In genomic region chr9:113901196-113901818, GRCh38 we compare ENCODE assay signal across 22 cellular contexts. TPM values are rescaled to one million over a fixed set of nuclear protein-coding genes. Genes with fewer than 3 reads are reported as not detected.
A peak's percentile ranks its signal among the peaks of the same experiment; 100 is the strongest.
DNase-seq lines count a peak whose midpoint lies in the region; ATAC-seq, FAIRE-seq and TF ChIP-seq lines count a peak whose summit lies in the region.
"Had no signal": no experiment of that assay in that cellular context is flagged by ENCODE, and none has a peak within 500 bp of the region (broad histone marks: within the 10 kb centered on the region; RNA-seq: fewer than 3 reads in every experiment).

No MANE protein-coding gene starts in this region.

- peaks cover 23% of the 10 kb centered on the region for H3K9me3 Mint-ChIP-seq in osteocyte (ENCODE audit: unreplicated experiment)
- H3K9me3 Mint-ChIP-seq: activated T-helper 2 cell treated with anti-CD3 and anti-CD28 coated beads, Interferon-gamma antibody, Interleukin-2, Interleukin-4, amounts not matched to agents 10 μg/mL and 5 μg/mL and 100 μg/mL, durations not matched to agents 14 hours and 24 hours and 36 hours had no signal

- no peak overlapping the region for H3K4me3 Mint-ChIP-seq in osteocyte (ENCODE audit: unreplicated experiment)
- H3K4me3 Mint-ChIP-seq: CD8-positive, alpha-beta memory T cell; T-helper 17 cell had no signal

- H3K36me3 ChIP-seq in esophagus squamous epithelium (no peaks in the 10 kb centered on the region), kidney (ENCODE audit: control insufficient read depth in 1 of 2, insufficient read depth in 2 of 2, low read length in 2 of 2) (no peaks in the 10 kb centered on the region)
- H3K36me3 ChIP-seq: upper lobe of left lung had no signal

- H3K27me3 ChIP-seq in esophagus squamous epithelium = no peaks in the 10 kb centered on the region
- H3K27me3 ChIP-seq: SJCRH30, upper lobe of left lung had no signal

- 79 to 86% methylated on average over 13 to 19 of the region's 19 CpGs for whole genome bisulfite sequencing in esophagus squamous epithelium, 2 donors

- H3K27ac ChIP-seq in esophagus squamous epithelium (peak overlapping the region in 3 of 4 donors; percentile 3 to 66 (median 40)), kidney (ENCODE audit: low read depth in 2 of 2, low read length in 2 of 2) (no peak overlapping the region)
- H3K27ac ChIP-seq: SJCRH30, upper lobe of left lung had no signal

- H3K9ac ChIP-seq in kidney (ENCODE audit: low read length in 2 of 2) = no peak overlapping the region

- H3K4me1 ChIP-seq in esophagus squamous epithelium (peaks cover 0 to 8% (median 4%) of the 10 kb centered on the region in 3 donors), kidney (ENCODE audit: control insufficient read depth in 1 of 2, insufficient read depth in 1 of 2, low read depth in 1 of 2, low read length in 2 of 2) (peaks cover 5 to 24% of the 10 kb centered on the region in 2 donors)
- H3K4me1 ChIP-seq: SJCRH30 had no signal

- TF ChIP-seq CTCF in esophagus squamous epithelium (IDR thresholded peaks at IDR 0.05) (no peak), osteocyte (IDR thresholded peaks at IDR 0.05) (no peak), kidney (IDR thresholded peaks at IDR 0.05; ENCODE audit: borderline replicate concordance, extremely low read depth, insufficient read depth) (no peak)

- ATAC-seq in GM18511 (IDR thresholded peaks at IDR 0.05; ENCODE audit: unreplicated experiment) = no peak
- ATAC-seq in HG02623 (IDR thresholded peaks at IDR 0.05; ENCODE audit: unreplicated experiment) = no peak
- ATAC-seq: K562, T-helper 17 cell had no signal

- H3K9me3 ChIP-seq in esophagus squamous epithelium (no peaks in the 10 kb centered on the region), kidney (ENCODE audit: control insufficient read depth in 1 of 2, low read length in 2 of 2) (peaks cover 0 to 7% of the 10 kb centered on the region in 2 donors)
- H3K9me3 ChIP-seq: upper lobe of left lung had no signal

- peak; percentile 36 for DNase-seq in AG20443 (ENCODE audit: low spot score)
- peak; percentile 53 for DNase-seq in NCI-H1694 treated with DMSO at 0.1 percent for 48 hours (lab: John Stamatoyannopoulos, UW)
- DNase-seq in esophagus squamous epithelium (lab: John Stamatoyannopoulos, UW) = no peak
- DNase-seq in osteocyte (ENCODE audit: extremely low spot score, unreplicated experiment) = peak; percentile 74
- no peak for DNase-seq in HK-2 (ENCODE audit: unreplicated experiment)
- DNase-seq in kidney = no peak
- DNase-seq: CD8-positive, alpha-beta memory T cell; central memory CD4-positive, alpha-beta T cell; effector CD4-positive, alpha-beta T cell; EL; H7; NCI-H69; retina; SJCRH30; stimulated activated naive CD4-positive, alpha-beta T cell; T-helper 17 cell had no signal

- H3K4me1 Mint-ChIP-seq in osteocyte (ENCODE audit: unreplicated experiment) = peaks cover 4% of the 10 kb centered on the region
- H3K4me1 Mint-ChIP-seq: CD8-positive, alpha-beta memory T cell had no signal

- intact Hi-C loops in esophagus squamous epithelium (cut with DNase I) (no loop called here), kidney (cut with DNase I) (no loop called here)

- TF ChIP-seq POLR2A in esophagus squamous epithelium (IDR thresholded peaks at IDR 0.05) = no peak

- H3K27me3 Mint-ChIP-seq in osteocyte (ENCODE audit: unreplicated experiment) = no peaks in the 10 kb centered on the region

- H3K4me3 ChIP-seq in esophagus squamous epithelium (peak overlapping the region in 1 of 4 donors; percentile 5), kidney (ENCODE audit: low read length in 2 of 2) (no peak overlapping the region)
- H3K4me3 ChIP-seq: K562, SJCRH30, upper lobe of left lung had no signal

- H3K36me3 Mint-ChIP-seq in osteocyte (ENCODE audit: unreplicated experiment) = peaks cover 36% of the 10 kb centered on the region

- no peak overlapping the region for H3K27ac Mint-ChIP-seq in osteocyte (ENCODE audit: unreplicated experiment)
- H3K27ac Mint-ChIP-seq: activated T-helper 2 cell treated with anti-CD3 and anti-CD28 coated beads, Interferon-gamma antibody, Interleukin-2, Interleukin-4, amounts not matched to agents 10 μg/mL and 5 μg/mL and 100 μg/mL, durations not matched to agents 14 hours and 24 hours and 36 hours; T-helper 17 cell had no signal

- no peak for FAIRE-seq in kidney (lab: Jason Lieb, UNC)
- FAIRE-seq: K562, keratinocyte had no signal

RNA-seq across cellular contexts. Expression of gene ZNF618, which starts 25.2 kb away (rescaled TPM):
- total RNA-seq in esophagus squamous epithelium = 1 to 10 TPM in 2 of 4 donors, under 1 TPM in 2; 0.68 to 2.1 (median 1.3) TPM
- 35.1 and 36.8 TPM in 2 replicates for total RNA-seq in osteocyte
- total RNA-seq in kidney = 31.9 TPM
- polyA plus RNA-seq in kidney (ENCODE audit: insufficient read depth, low read depth, low replicate concordance) = 5.6 TPM

Comparison
In these comparisons a context has a peak if more than half of its experiments do, and no peak if none do; other contexts are left out.
1. DNase-seq: peak in AG20443 (single experiment), NCI-H1694 treated with DMSO at 0.1 percent for 48 hours (single experiment) and osteocyte (single experiment); none in esophagus squamous epithelium (single experiment), HK-2 (single experiment) and kidney (single experiment).
2. H3K27ac ChIP-seq: peak in esophagus squamous epithelium (3 of 4); none in kidney (0 of 2).
3. RNA of gene ZNF618, which starts 25.2 kb away (total RNA-seq): 35.1 to 36.8 TPM in osteocyte and 31.9 TPM in kidney (single experiment); 0.68 to 2.1 TPM in esophagus squamous epithelium; every median in the first group is over 10 times any median in the second.